ENCODE assay signal across 1 cellular context in genomic region chr2:96175951-96176350, GRCh38.
TF ChIP-seq lines count a peak whose summit lies in the region.

No MANE protein-coding gene starts in this region.

TF ChIP-seq in GM12878, 131 proteins besides CTCF, POLR2A, EP300 and RAD21:
- TF ChIP-seq ATF7 (IDR thresholded peaks at IDR 0.05; ENCODE audit: low read depth) (0 out of 2 replicates have a peak, but pooled peaks have one; percentile 14), CBFB (IDR thresholded peaks at IDR 0.05; ENCODE audit: low read depth) (no peak), RUNX3 (IDR thresholded peaks at IDR 0.05; ENCODE audit: low read length) (peak; percentile 19; the same call in 1 of the 2 replicates), PRDM15 (CRISPR knock-in tag; IDR thresholded peaks at IDR 0.05) (no peak), KDM1A (IDR thresholded peaks at IDR 0.05; ENCODE audit: borderline replicate concordance) (no peak), MEF2B (IDR thresholded peaks at IDR 0.05; ENCODE audit: partially characterized antibody, poor library complexity, severe bottlenecking) (peak; percentile 49), BHLHE40 (IDR thresholded peaks at IDR 0.05; ENCODE audit: borderline replicate concordance in 1 of 2, low read depth in 2 of 2, low read length in 1 of 2) (0 out of 4 replicates have a peak, but pooled peaks of 1 of the 2 experiments have one; percentile 12), HDAC2 (IDR thresholded peaks at IDR 0.05) (no peak), TCF3 (IDR thresholded peaks at IDR 0.05; ENCODE audit: borderline replicate concordance, insufficient read depth, low read depth, low read length) (no peak), YY1 (IDR thresholded peaks at IDR 0.05; ENCODE audit: low read depth, low read length) (no peak), SREBF2 (IDR thresholded peaks at IDR 0.05; ENCODE audit: low read length) (no peak)
